ENCODE assay signal across 15 cellular contexts in the genomic region with DNA sequence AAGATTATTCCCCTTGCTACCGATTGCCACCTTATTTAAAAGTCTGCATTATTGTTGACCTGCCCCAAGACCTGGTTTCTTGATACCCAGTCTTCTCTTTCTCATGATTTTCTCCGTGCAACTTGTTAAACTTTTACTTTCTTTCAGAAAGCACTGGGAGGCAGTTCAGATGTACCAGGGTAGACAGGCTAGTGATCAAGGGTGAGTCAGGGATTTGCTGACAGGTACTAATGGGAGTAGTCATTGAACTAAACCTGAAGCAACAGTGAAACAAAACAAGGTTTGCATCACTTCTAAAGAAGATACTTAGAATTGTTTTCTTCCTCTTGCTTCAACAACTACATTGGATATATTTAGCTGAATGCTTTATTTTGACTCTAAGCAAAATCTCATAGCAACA.
A peak's percentile ranks its signal among the peaks of the same experiment; 100 is the strongest.
DNase-seq lines count a peak whose midpoint lies in the region; ATAC-seq and TF ChIP-seq lines count a peak whose summit lies in the region.
"Had no signal": no experiment of that assay in that cellular context is flagged by ENCODE, and none has a peak within 500 bp of the region (broad histone marks: within the 10 kb centered on the region; RNA-seq: fewer than 3 reads in every experiment).

No MANE protein-coding gene starts in this region.

- H3K4me1 ChIP-seq in PC-3 (ENCODE audit: insufficient read depth, low read length), result peaks cover 7% of the 10 kb centered on the region; the same call in 1 of the 2 replicates
- H3K4me1 ChIP-seq in mesenchymal stem cell (ENCODE audit: control insufficient read depth, insufficient read depth, low read depth, low read length), result no peaks in the 10 kb centered on the region

- no peaks in the 10 kb centered on the region for H3K27me3 ChIP-seq in PC-3 (ENCODE audit: low read length)
- H3K27me3 ChIP-seq in mesenchymal stem cell (ENCODE audit: control insufficient read depth in 1 of 2, insufficient read depth in 1 of 2, low read length in 2 of 2), result no peaks in the 10 kb centered on the region
- H3K27me3 ChIP-seq: spleen had no signal

- H2BK12ac ChIP-seq in mesenchymal stem cell (ENCODE audit: low read length in 2 of 2), result no peak overlapping the region

- no peak overlapping the region for H3K14ac ChIP-seq in mesenchymal stem cell (ENCODE audit: low read length in 2 of 2)

- no TSS peak for BruUV-seq in PC-3 (replicated peaks; lab: Mats Ljungman, UMichigan)

- no peak overlapping the region for H3K23ac ChIP-seq in mesenchymal stem cell (ENCODE audit: low read length in 2 of 2)

- CTCF ChIA-PET in PC-3 (lab: Charles Lee), result no interaction called here

- no peaks in the 10 kb centered on the region for H4K20me1 ChIP-seq in PC-3 (ENCODE audit: low read length)

- H3K9me3 ChIP-seq in PC-3 (ENCODE audit: low read length), result no peaks in the 10 kb centered on the region
- H3K9me3 ChIP-seq in mesenchymal stem cell (ENCODE audit: control insufficient read depth, low read length), result no peaks in the 10 kb centered on the region
- H3K9me3 ChIP-seq: spleen had no signal

- no peak for TF ChIP-seq CTCF in PC-3 (conservative IDR thresholded peaks at IDR 0.05; ENCODE audit: low read depth, low read length)
- no peak for TF ChIP-seq CTCF in retinal pigment epithelial cell (conservative IDR thresholded peaks at IDR 0.05; ENCODE audit: low read depth, low read length)

- H3K79me2 ChIP-seq in PC-3 (ENCODE audit: low read length), result no peaks in the 10 kb centered on the region

- no peak overlapping the region for H3K9ac ChIP-seq in PC-3 (ENCODE audit: low read length)
- H3K9ac ChIP-seq in mesenchymal stem cell (ENCODE audit: low read length), result no peak overlapping the region

- H3K27ac ChIP-seq in PC-3 (ENCODE audit: low read length) (no peak overlapping the region), epithelial cell of prostate (peak overlapping the region; percentile 61), mesenchymal stem cell (ENCODE audit: low read length, poor library complexity, severe bottlenecking) (no peak overlapping the region)
- H3K27ac ChIP-seq: spleen had no signal

- no peak overlapping the region for H2BK5ac ChIP-seq in mesenchymal stem cell (ENCODE audit: low read depth, low read length, poor library complexity, severe bottlenecking)

- no peak overlapping the region for H3K4ac ChIP-seq in mesenchymal stem cell (ENCODE audit: low read depth in 1 of 2, low read length in 2 of 2)

- no peak overlapping the region for H2BK15ac ChIP-seq in mesenchymal stem cell (ENCODE audit: low read depth, poor library complexity, severe bottlenecking)

- no peaks in the 10 kb centered on the region for H3K79me1 ChIP-seq in mesenchymal stem cell (replicated peaks; ENCODE audit: low read length, poor library complexity, severe bottlenecking)

- H3K4me3 ChIP-seq in PC-3 (ENCODE audit: low read length), result no peak overlapping the region
- no peak overlapping the region for H3K4me3 ChIP-seq in retinal pigment epithelial cell (ENCODE audit: low read length)
- no peak overlapping the region for H3K4me3 ChIP-seq in mesenchymal stem cell (ENCODE audit: insufficient read depth in 1 of 2, low read depth in 1 of 2, low read length in 2 of 2)
- H3K4me3 ChIP-seq: spleen had no signal

- H3K4me2 ChIP-seq in PC-3 (ENCODE audit: low read length) (peak overlapping the region; percentile 40), mesenchymal stem cell (ENCODE audit: low read length, poor library complexity, severe bottlenecking) (no peak overlapping the region)

- DNase-seq in activated CD4-positive, CD25-positive, alpha-beta regulatory T cell (lab: John Stamatoyannopoulos, UW), result no peak
- DNase-seq in PC-3, result peak; percentile 57
- DNase-seq in epithelial cell of prostate (ENCODE audit: low read depth, low spot score), result peak; percentile 70
- DNase-seq in retinal pigment epithelial cell (ENCODE audit: low read depth), result peak; percentile 7
- DNase-seq in stimulated activated CD4-positive, alpha-beta T cell treated with anti-CD3 and anti-CD28 coated beads, Interleukin-15, amount 100 ng/mL, for 24 hours, result no peak
- no peak for DNase-seq in mesenchymal stem cell
- no peak for DNase-seq in iPS-NIHi7 (ENCODE audit: extremely low spot score)
- DNase-seq: activated CD4-positive, alpha-beta T cell treated with anti-CD3 and anti-CD28 coated beads for 4 hours; activated naive CD4-positive, alpha-beta T cell treated with Interleukin-2 at 50 U/mL for 16 hours; DMS79 treated with DMSO at 0.1 percent for 48 hours; NCI-H1417 treated with DMSO at 0.1 percent for 48 hours; spleen had no signal

- intact Hi-C loops in PC-3 (cut with micrococcal nuclease), result no loop called here

- peak; percentile 65 to 66 for ATAC-seq in activated CD4-positive, CD25-positive, alpha-beta regulatory T cell treated with anti-CD3 and anti-CD28 coated beads, Interleukin-2, amount 50 U/mL, for 24 hours
- ATAC-seq in PC-3, result peak; percentile 67
- ATAC-seq: natural killer cell treated with Interleukin-12 subunit alpha and Interleukin-12 subunit beta and Interleukin-15 and Interleukin-18, amount 100 ng/mL, for 72 hours; stimulated activated memory B cell treated with anti-CD40 and anti-IgM and Interleukin-4, amounts not matched to agents 10 μg/mL and 1 μg/mL and 100 μg/mL, for 72 hours had no signal

- H3K9me2 ChIP-seq in PC-3 (replicated peaks; ENCODE audit: low read length), result no peaks in the 10 kb centered on the region

- no peak overlapping the region for H4K8ac ChIP-seq in mesenchymal stem cell (ENCODE audit: low read length)

- H3K36me3 ChIP-seq in PC-3 (ENCODE audit: low read depth, low read length) (no peaks in the 10 kb centered on the region), mesenchymal stem cell (ENCODE audit: control insufficient read depth in 1 of 2, insufficient read depth in 2 of 2, low read depth in 1 of 2, low read length in 2 of 2) (no peaks in the 10 kb centered on the region)
- H3K36me3 ChIP-seq: spleen had no signal

- POLR2A ChIA-PET in PC-3 (lab: Charles Lee; ENCODE audit: unreplicated experiment), result no interaction called here

- no peak overlapping the region for H3K18ac ChIP-seq in mesenchymal stem cell (ENCODE audit: low read depth in 1 of 2, low read length in 2 of 2)

- no peak overlapping the region for H4K91ac ChIP-seq in mesenchymal stem cell (ENCODE audit: low read length)

- H3F3A ChIP-seq in PC-3 (ENCODE audit: low read length, unreplicated experiment), result no peaks in the 10 kb centered on the region

- no peak overlapping the region for H2AK5ac ChIP-seq in mesenchymal stem cell (ENCODE audit: low read length, severe bottlenecking)

- 0 out of 2 replicates have a peak overlapping the region, but pooled peaks have one; percentile 7 for H2AFZ ChIP-seq in PC-3 (ENCODE audit: low read length)
- H2AFZ ChIP-seq in mesenchymal stem cell (ENCODE audit: low read depth, low read length), result no peak overlapping the region

- 100% methylated on average over 1 of the region's 2 CpGs for WGBS in mesenchymal stem cell

- H2BK120ac ChIP-seq in mesenchymal stem cell (ENCODE audit: low read depth, low read length), result no peak overlapping the region

Comparison
In these comparisons a context has a peak if more than half of its experiments do, and no peak if none do; other contexts are left out.
1. DNase-seq: peak in PC-3 (single experiment), epithelial cell of prostate (single experiment) and retinal pigment epithelial cell (single experiment); none in activated CD4-positive, CD25-positive, alpha-beta regulatory T cell (0 of 4), stimulated activated CD4-positive, alpha-beta T cell treated with anti-CD3 and anti-CD28 coated beads, Interleukin-15, amount 100 ng/mL, for 24 hours (single experiment), mesenchymal stem cell (single experiment) and iPS-NIHi7 (single experiment).